In the genomic region with DNA sequence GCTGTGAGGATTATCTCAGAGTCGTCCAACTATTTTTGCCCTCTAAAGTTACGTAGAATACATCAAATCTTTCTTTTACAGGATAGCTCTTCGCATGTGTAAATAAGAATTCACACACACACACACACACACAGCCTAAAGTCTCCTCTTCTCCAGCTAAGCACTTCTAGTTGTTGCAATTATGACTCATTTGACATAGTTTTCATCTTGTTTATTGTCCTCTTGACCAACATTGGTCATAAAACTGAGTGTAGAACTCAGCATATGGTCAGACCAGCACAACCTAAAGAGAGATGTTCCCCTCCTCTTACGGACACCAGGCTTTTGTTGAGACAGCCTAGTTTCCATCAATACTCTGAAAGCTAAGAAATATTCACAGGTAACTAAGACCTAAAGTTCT, we compare ENCODE assay signal across 22 cellular contexts.
DNase-seq lines count a peak whose midpoint lies in the region; ATAC-seq, FAIRE-seq and TF ChIP-seq lines count a peak whose summit lies in the region.
"Had no signal": no experiment of that assay in that cellular context is flagged by ENCODE, and none has a peak within 500 bp of the region (broad histone marks: within the 10 kb centered on the region; RNA-seq: fewer than 3 reads in every experiment).

No MANE protein-coding gene starts in this region.

- H3K9me3 Mint-ChIP-seq in astrocyte (ENCODE audit: unreplicated experiment) (no peaks in the 10 kb centered on the region), chondrocyte (ENCODE audit: low read depth) (no peaks in the 10 kb centered on the region)
- H3K9me3 Mint-ChIP-seq: activated naive CD8-positive, alpha-beta T cell treated with anti-CD3 and anti-CD28 coated beads, Interleukin-2, amount 10 ng/mL, durations not matched to agents 7 days and 5 days had no signal

- no peak overlapping the region for H3K27ac Mint-ChIP-seq in astrocyte (ENCODE audit: unreplicated experiment)
- H3K27ac Mint-ChIP-seq in chondrocyte (ENCODE audit: unreplicated experiment) = no peak overlapping the region
- H3K27ac Mint-ChIP-seq: activated naive CD8-positive, alpha-beta T cell treated with anti-CD3 and anti-CD28 coated beads, Interleukin-2, amount 10 ng/mL, durations not matched to agents 7 days and 5 days had no signal

- H3K4me3 ChIP-seq in AG09309 (ENCODE audit: control insufficient read depth, low read depth, low read length) (no peak overlapping the region), astrocyte (ENCODE audit: insufficient read depth, low read depth, low read length) (no peak overlapping the region), foreskin fibroblast (ENCODE audit: low read depth in 1 of 2, low read length in 2 of 2) (no peak overlapping the region)
- H3K4me3 ChIP-seq: vagina had no signal

- H3K36me3 Mint-ChIP-seq in astrocyte (ENCODE audit: low read depth, unreplicated experiment) (no peaks in the 10 kb centered on the region), chondrocyte (ENCODE audit: low read depth) (no peaks in the 10 kb centered on the region)
- H3K36me3 Mint-ChIP-seq: activated naive CD8-positive, alpha-beta T cell treated with anti-CD3 and anti-CD28 coated beads, Interleukin-2, amount 10 ng/mL, durations not matched to agents 7 days and 5 days had no signal

- H3K4me2 ChIP-seq in astrocyte (ENCODE audit: low read length) = no peak overlapping the region
- H3K4me2 ChIP-seq: KMS-11 had no signal

- H3K79me2 ChIP-seq in astrocyte (ENCODE audit: insufficient read depth, low read length) = no peaks in the 10 kb centered on the region

- no peaks in the 10 kb centered on the region for H3K4me1 Mint-ChIP-seq in astrocyte (ENCODE audit: low read depth, unreplicated experiment)
- H3K4me1 Mint-ChIP-seq in chondrocyte (ENCODE audit: low read depth) = peaks cover 9% of the 10 kb centered on the region
- H3K4me1 Mint-ChIP-seq: activated naive CD8-positive, alpha-beta T cell treated with anti-CD3 and anti-CD28 coated beads, Interleukin-2, amount 10 ng/mL, durations not matched to agents 7 days and 5 days had no signal

- no peak overlapping the region for H3K4me3 Mint-ChIP-seq in astrocyte (ENCODE audit: unreplicated experiment)
- no peak overlapping the region for H3K4me3 Mint-ChIP-seq in chondrocyte (ENCODE audit: unreplicated experiment)
- H3K4me3 Mint-ChIP-seq: activated naive CD8-positive, alpha-beta T cell treated with anti-CD3 and anti-CD28 coated beads, Interleukin-2, amount 10 ng/mL, durations not matched to agents 7 days and 5 days had no signal

- no peaks in the 10 kb centered on the region for H3K9me3 ChIP-seq in astrocyte (ENCODE audit: insufficient read depth, low read depth, low read length)
- H3K9me3 ChIP-seq: neutrophil, vagina had no signal

- peak; percentile 81 for DNase-seq in AG09309 (ENCODE audit: low read depth)
- peak; percentile 47 for DNase-seq in HT1080 (ENCODE audit: low read depth)
- peak; percentile 72 for DNase-seq in astrocyte (ENCODE audit: low read depth)
- DNase-seq in foreskin fibroblast = peak; percentile 82 to 85
- DNase-seq in chondrocyte (ENCODE audit: low spot score) = no peak
- no peak for DNase-seq in HUDEP-2 (lab: John Stamatoyannopoulos, UW; ENCODE audit: unreplicated experiment in 76 of 76)
- no peak for DNase-seq in stimulated activated CD4-positive, alpha-beta T cell treated with anti-CD3 and anti-CD28 coated beads, Interleukin-15, amount 100 ng/mL, for 24 hours
- DNase-seq: ACHN; activated CD8-positive, alpha-beta memory T cell treated with anti-CD3 and anti-CD28 coated beads for 24 hours; activated naive CD8-positive, alpha-beta T cell treated with anti-CD3 and anti-CD28 coated beads, Interleukin-2, amount 10 ng/mL, durations not matched to agents 7 days and 5 days; central memory CD4-positive, alpha-beta T cell; effector CD8-positive, alpha-beta T cell; right cardiac atrium; stimulated activated CD4-positive, alpha-beta T cell treated with anti-CD3 and anti-CD28 coated beads, Interleukin-2, amount 100 ng/mL, for 24 hours; substantia nigra; T-helper 1 cell had no signal

- no peaks in the 10 kb centered on the region for H3K27me3 ChIP-seq in astrocyte (ENCODE audit: insufficient read depth, low read length)
- H3K27me3 ChIP-seq: neutrophil, vagina had no signal

- H3K9ac ChIP-seq in astrocyte (ENCODE audit: low read length) = no peak overlapping the region
- H3K9ac ChIP-seq: KMS-11 had no signal

- H3K27me3 Mint-ChIP-seq in astrocyte (ENCODE audit: low read depth, unreplicated experiment) (peaks cover 4% of the 10 kb centered on the region), chondrocyte (ENCODE audit: low read depth) (no peaks in the 10 kb centered on the region)

- peak; percentile 63 for FAIRE-seq in astrocyte (lab: Jason Lieb, UNC)
- FAIRE-seq: H54 had no signal

- no peak for TF ChIP-seq CTCF in AG09309 (IDR thresholded peaks at IDR 0.05; ENCODE audit: control insufficient read depth, insufficient read depth, low read depth, low read length, missing control alignments)
- TF ChIP-seq CTCF in astrocyte (IDR thresholded peaks at IDR 0.05; ENCODE audit: insufficient read depth, low read depth, low read length) = no peak
- TF ChIP-seq CTCF in foreskin fibroblast (IDR thresholded peaks at IDR 0.05; ENCODE audit: low read depth, low read length) = no peak
- TF ChIP-seq CTCF in chondrocyte (IDR thresholded peaks at IDR 0.05) = no peak

- H3K36me3 ChIP-seq in astrocyte (ENCODE audit: insufficient read depth, low read length) = no peaks in the 10 kb centered on the region
- H3K36me3 ChIP-seq: neutrophil, vagina had no signal

- no peak overlapping the region for H2AFZ ChIP-seq in astrocyte (ENCODE audit: low read depth, low read length)

- no peaks in the 10 kb centered on the region for H4K20me1 ChIP-seq in astrocyte (ENCODE audit: insufficient read depth, low read length)

- no peak overlapping the region for H3K27ac ChIP-seq in astrocyte (ENCODE audit: low read depth, low read length)
- H3K27ac ChIP-seq: KMS-11, neutrophil, vagina, VCaP had no signal

- H3K4me1 ChIP-seq in astrocyte (ENCODE audit: insufficient read depth, low read length) = no peaks in the 10 kb centered on the region

- no peak for ATAC-seq in HG03196 (IDR thresholded peaks at IDR 0.05; ENCODE audit: unreplicated experiment)
- ATAC-seq: right cardiac atrium had no signal

Comparison
In these comparisons a context has a peak if more than half of its experiments do, and no peak if none do; other contexts are left out.
1. DNase-seq: peak in AG09309 (single experiment), HT1080 (single experiment), astrocyte (single experiment) and foreskin fibroblast (2 of 2); none in chondrocyte (single experiment), HUDEP-2 (0 of 76) and stimulated activated CD4-positive, alpha-beta T cell treated with anti-CD3 and anti-CD28 coated beads, Interleukin-15, amount 100 ng/mL, for 24 hours (single experiment).